Comparison of ENCODE assay signal across 20 cellular contexts in genomic region chr4:54723220-54723619, GRCh38.
"Had no signal": no experiment of that assay in that cellular context is flagged by ENCODE, and none has a peak within 500 bp of the region (broad histone marks: within the 10 kb centered on the region; RNA-seq: fewer than 3 reads in every experiment).

No MANE protein-coding gene starts in this region.

- H3K4me1 ChIP-seq: colonic mucosa, foreskin keratinocyte, sigmoid colon, suprapubic skin, thyroid gland had no signal

- H3K4me3 Mint-ChIP-seq: naive thymus-derived CD8-positive, alpha-beta T cell; neural crest cell; stimulated activated effector memory CD8-positive, alpha-beta T cell treated with anti-CD3 and anti-CD28 coated beads, Interleukin-12 subunit alpha, Interleukin-12 subunit beta, amount 100 ng/mL, for 72 hours; type B pancreatic cell had no signal

- H3K4me3 ChIP-seq: colonic mucosa, heart left ventricle, mucosa of descending colon, sigmoid colon, skin epidermis, suprapubic skin, thyroid gland had no signal

- ATAC-seq: foreskin keratinocyte; heart left ventricle; left lobe of liver; mucosa of descending colon; naive thymus-derived CD8-positive, alpha-beta T cell; stimulated activated effector memory CD8-positive, alpha-beta T cell treated with anti-CD3 and anti-CD28 coated beads, Interleukin-12 subunit alpha, Interleukin-12 subunit beta, amount 100 ng/mL, for 72 hours; stimulated activated naive CD8-positive, alpha-beta T cell treated with anti-CD3 and anti-CD28 coated beads, Interleukin-15, Interleukin-2, amounts not matched to agents 100 U/mL and 50 U/mL, for 24 hours had no signal

- H3K27ac ChIP-seq: colonic mucosa, foreskin keratinocyte, heart left ventricle, sigmoid colon, skin epidermis, suprapubic skin, thyroid gland had no signal

- H3K27me3 Mint-ChIP-seq: naive thymus-derived CD8-positive, alpha-beta T cell; type B pancreatic cell had no signal

- DNase-seq: colonic mucosa; dermis blood vessel endothelial cell; erythroblast; foreskin keratinocyte; heart left ventricle; hippocampal formation; mammary epithelial cell; mucosa of descending colon; naive thymus-derived CD8-positive, alpha-beta T cell; sigmoid colon; stimulated activated CD4-positive, alpha-beta T cell treated with anti-CD3 and anti-CD28 coated beads, Interleukin-2, amount 100 ng/mL, for 48 hours; stimulated activated CD8-positive, alpha-beta memory T cell treated with anti-CD3 and anti-CD28 coated beads, Interleukin-4, amount 100 ng/mL, for 48 hours; stimulated activated naive CD8-positive, alpha-beta T cell treated with anti-CD3 and anti-CD28 coated beads, Interleukin-15, Interleukin-2, amounts not matched to agents 100 U/mL and 50 U/mL, for 24 hours; thyroid gland had no signal

- H3K9me3 Mint-ChIP-seq: naive thymus-derived CD8-positive, alpha-beta T cell; neural crest cell; type B pancreatic cell had no signal

- H3K36me3 ChIP-seq: colonic mucosa, heart left ventricle, sigmoid colon, suprapubic skin had no signal

- H3K4me1 Mint-ChIP-seq: neural crest cell; stimulated activated effector memory CD8-positive, alpha-beta T cell treated with anti-CD3 and anti-CD28 coated beads, Interleukin-12 subunit alpha, Interleukin-12 subunit beta, amount 100 ng/mL, for 72 hours had no signal

- H3K36me3 Mint-ChIP-seq: naive thymus-derived CD8-positive, alpha-beta T cell; stimulated activated effector memory CD8-positive, alpha-beta T cell treated with anti-CD3 and anti-CD28 coated beads, Interleukin-12 subunit alpha, Interleukin-12 subunit beta, amount 100 ng/mL, for 72 hours; type B pancreatic cell had no signal

- H3K27me3 ChIP-seq: colonic mucosa, foreskin keratinocyte, heart left ventricle, sigmoid colon, suprapubic skin, thyroid gland had no signal

- H3K27ac Mint-ChIP-seq: naive thymus-derived CD8-positive, alpha-beta T cell; stimulated activated effector memory CD8-positive, alpha-beta T cell treated with anti-CD3 and anti-CD28 coated beads, Interleukin-12 subunit alpha, Interleukin-12 subunit beta, amount 100 ng/mL, for 72 hours; type B pancreatic cell had no signal
